ENCODE assay signal across 27 cellular contexts in the genomic region with DNA sequence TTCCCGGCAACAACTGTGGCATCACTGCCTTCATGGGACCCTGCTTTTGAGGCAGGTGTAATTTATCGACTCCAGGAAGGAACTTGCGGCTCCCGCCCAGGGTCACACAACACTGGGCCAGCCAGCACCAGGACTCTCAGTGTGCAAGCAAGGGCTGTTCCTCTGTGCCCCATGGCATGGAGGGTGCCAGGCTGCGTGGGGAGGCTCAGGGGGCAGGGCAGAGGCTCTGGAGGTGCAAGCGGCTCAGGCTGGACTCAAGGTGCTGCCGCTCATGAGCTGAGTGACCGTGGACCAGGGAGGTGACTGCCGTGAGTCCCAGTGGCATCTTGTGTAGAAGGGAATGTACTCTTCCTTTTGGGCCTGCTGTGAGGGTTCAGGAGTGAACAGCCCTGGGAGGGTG. TPM values are rescaled to one million over a fixed set of nuclear protein-coding genes. Genes with fewer than 3 reads are reported as not detected.
DNase-seq lines count a peak whose midpoint lies in the region; ATAC-seq and TF ChIP-seq lines count a peak whose summit lies in the region.
"Had no signal": no experiment of that assay in that cellular context is flagged by ENCODE, and none has a peak within 500 bp of the region (broad histone marks: within the 10 kb centered on the region; RNA-seq: fewer than 3 reads in every experiment).

No MANE protein-coding gene starts in this region.

- no peaks in the 10 kb centered on the region for H3K4me1 ChIP-seq in neural progenitor cell
- H3K4me1 ChIP-seq: BE2C, BLaER1 had no signal

- H3K9me3 ChIP-seq in WERI-Rb-1 (ENCODE audit: severe bottlenecking) = no peaks in the 10 kb centered on the region
- H3K9me3 ChIP-seq in neural progenitor cell (ENCODE audit: low read depth) = no peaks in the 10 kb centered on the region
- H3K9me3 ChIP-seq: BE2C, BLaER1 had no signal

- H3K79me2 ChIP-seq in neural progenitor cell (ENCODE audit: low read depth) = no peaks in the 10 kb centered on the region

- H3K4me1 Mint-ChIP-seq in neural progenitor cell = peaks cover 10% of the 10 kb centered on the region
- H3K4me1 Mint-ChIP-seq in mesothelial cell of epicardium = peaks cover 2% of the 10 kb centered on the region
- H3K4me1 Mint-ChIP-seq: CD8-positive, alpha-beta memory T cell had no signal

- no peaks in the 10 kb centered on the region for H3K36me3 ChIP-seq in WERI-Rb-1
- no peaks in the 10 kb centered on the region for H3K36me3 ChIP-seq in neural progenitor cell
- H3K36me3 ChIP-seq: BE2C, BLaER1 had no signal

- H3K27ac ChIP-seq in WERI-Rb-1 (peak overlapping the region; percentile 49; the same call in 1 of the 2 replicates), layer of hippocampus (ENCODE audit: low read depth, low read length) (peak overlapping the region; percentile 8), neural progenitor cell (no peak overlapping the region)
- H3K27ac ChIP-seq: BLaER1 had no signal

- no peak overlapping the region for H3K9ac ChIP-seq in neural progenitor cell
- H3K9ac ChIP-seq: BLaER1 had no signal

- H3F3A ChIP-seq in neural progenitor cell (ENCODE audit: low read depth) = no peaks in the 10 kb centered on the region

- no peaks in the 10 kb centered on the region for H3K27me3 ChIP-seq in WERI-Rb-1 (ENCODE audit: insufficient read depth, low read depth, severe bottlenecking)
- no peaks in the 10 kb centered on the region for H3K27me3 ChIP-seq in layer of hippocampus (ENCODE audit: control insufficient read depth, insufficient read depth, low read length)
- no peaks in the 10 kb centered on the region for H3K27me3 ChIP-seq in neural progenitor cell
- H3K27me3 ChIP-seq: BLaER1 had no signal

- H3K4me3 Mint-ChIP-seq in neural progenitor cell (no peak overlapping the region), mesothelial cell of epicardium (no peak overlapping the region)
- H3K4me3 Mint-ChIP-seq: CD14-positive monocyte; CD4-positive, alpha-beta memory T cell; CD4-positive, CD25-positive, alpha-beta regulatory T cell; CD8-positive, alpha-beta memory T cell had no signal

- H3K27ac Mint-ChIP-seq in neural progenitor cell = no peak overlapping the region
- no peak overlapping the region for H3K27ac Mint-ChIP-seq in mesothelial cell of epicardium
- H3K27ac Mint-ChIP-seq: CD4-positive, alpha-beta memory T cell had no signal

- DNase-seq in WERI-Rb-1 = no peak
- no peak for DNase-seq in neural progenitor cell (ENCODE audit: low spot score)
- DNase-seq in NCI-H82 treated with DMSO at 0.1 percent for 48 hours (lab: John Stamatoyannopoulos, UW; ENCODE audit: unreplicated experiment) = no peak
- DNase-seq in NCI-H524 treated with DMSO at 0.1 percent for 48 hours (lab: John Stamatoyannopoulos, UW) = no peak
- DNase-seq in mesothelial cell of epicardium (ENCODE audit: low spot score in 2 of 2, unreplicated experiment in 2 of 2) = no peak
- DNase-seq: 8988T; ACHN; BE2C; C1 segment of cervical spinal cord; CD4-positive, alpha-beta memory T cell; CD4-positive, CD25-positive, alpha-beta regulatory T cell; CD8-positive, alpha-beta memory T cell; COR-L47; DMS 273 treated with DMSO at 0.1 percent for 48 hours; DMS153; DMS53; DMS79; DND-41; EL; GDM1 had no signal

- H3K4me3 ChIP-seq in WERI-Rb-1 (ENCODE audit: low read depth, low read length) (no peak overlapping the region), neural progenitor cell (no peak overlapping the region)
- H3K4me3 ChIP-seq: BLaER1, GM12878 had no signal

- H3K36me3 Mint-ChIP-seq in neural progenitor cell (no peaks in the 10 kb centered on the region), mesothelial cell of epicardium (no peaks in the 10 kb centered on the region)
- H3K36me3 Mint-ChIP-seq: CD4-positive, alpha-beta memory T cell; CD4-positive, CD25-positive, alpha-beta regulatory T cell; CD8-positive, alpha-beta memory T cell had no signal

- no peak overlapping the region for H3K4me2 ChIP-seq in neural progenitor cell
- H3K4me2 ChIP-seq: BLaER1 had no signal

- H4K20me1 ChIP-seq in neural progenitor cell (ENCODE audit: low read depth) = no peaks in the 10 kb centered on the region
- H4K20me1 ChIP-seq: BLaER1 had no signal

- H2AFZ ChIP-seq in neural progenitor cell (replicated peaks) = peak overlapping the region; percentile 47

- ATAC-seq in HG03159 (IDR thresholded peaks at IDR 0.05; ENCODE audit: unreplicated experiment) = no peak
- ATAC-seq: GM12878 had no signal

- H3K27me3 Mint-ChIP-seq in neural progenitor cell (ENCODE audit: insufficient read depth, low read depth) = peaks cover 16% of the 10 kb centered on the region
- H3K27me3 Mint-ChIP-seq in mesothelial cell of epicardium (ENCODE audit: low read depth) = peaks cover 30% of the 10 kb centered on the region
- H3K27me3 Mint-ChIP-seq: CD8-positive, alpha-beta memory T cell had no signal

- TF ChIP-seq CTCF in WERI-Rb-1 (IDR thresholded peaks at IDR 0.05; ENCODE audit: low read depth, low read length) (no peak), neural progenitor cell (IDR thresholded peaks at IDR 0.05) (no peak), mesothelial cell of epicardium (IDR thresholded peaks at IDR 0.05; ENCODE audit: unreplicated experiment) (no peak)

- H3K9me3 Mint-ChIP-seq in neural progenitor cell (peaks cover under 1% of the 10 kb centered on the region), mesothelial cell of epicardium (peaks cover 4% of the 10 kb centered on the region)
- H3K9me3 Mint-ChIP-seq: CD14-positive monocyte; CD4-positive, alpha-beta memory T cell; CD8-positive, alpha-beta memory T cell had no signal

RNA-seq across cellular contexts. Expression of gene SLC24A4, which starts 57.6 kb away (rescaled TPM):
- 0.15 and 0.73 TPM in 2 replicates for total RNA-seq in neural progenitor cell (ENCODE audit: low replicate concordance)
- 0.04 TPM in 1 of 3 replicates, not detected in the others for total RNA-seq in mesothelial cell of epicardium
- total RNA-seq: CD4-positive, alpha-beta memory T cell; CD4-positive, CD25-positive, alpha-beta regulatory T cell; Daoy; G401 had no signal
